ENCODE assay signal across 8 cellular contexts in genomic region chr11:65653229-65654225, GRCh38. TPM values are rescaled to one million over a fixed set of nuclear protein-coding genes. Genes with fewer than 3 reads are reported as not detected.
DNase-seq lines count a peak whose midpoint lies in the region; ATAC-seq, FAIRE-seq and TF ChIP-seq lines count a peak whose summit lies in the region.

No MANE protein-coding gene starts in this region.

- no peaks in the 10 kb centered on the region for H3K9me3 ChIP-seq in Peyer's patch
- no peaks in the 10 kb centered on the region for H3K9me3 ChIP-seq in pancreas

- peaks cover 7 to 38% (median 17%) of the 10 kb centered on the region in 4 donors for H3K4me1 ChIP-seq in Peyer's patch
- H3K4me1 ChIP-seq in pancreas = peaks cover 13 to 16% (median 14%) of the 10 kb centered on the region in 3 donors

- H3K27me3 ChIP-seq in Peyer's patch = no peaks in the 10 kb centered on the region
- no peaks in the 10 kb centered on the region for H3K27me3 ChIP-seq in pancreas

- H3K4me3 ChIP-seq in Peyer's patch (peak overlapping the region; percentile 45 to 60 (median 57)), pancreas (peak overlapping the region in 3 of 4 donors; percentile 28 to 51 (median 37))

- H3K27ac Mint-ChIP-seq in activated CD4-positive, alpha-beta T cell treated with anti-CD3 and anti-CD28 coated beads, Interleukin-2, amount 10 ng/mL, durations not matched to agents 24 days and 14 days = peak overlapping the region; percentile 94

- TF ChIP-seq POLR2A in Peyer's patch (IDR thresholded peaks at IDR 0.05) = no peak
- peak; percentile 59 for TF ChIP-seq POLR2A in erythroblast (IDR thresholded peaks at IDR 0.05; ENCODE audit: low read length)

- no peak for FAIRE-seq in pancreas (lab: Jason Lieb, UNC)

- H3K4me3 Mint-ChIP-seq in activated CD4-positive, alpha-beta T cell treated with anti-CD3 and anti-CD28 coated beads, Interleukin-2, amount 10 ng/mL, durations not matched to agents 24 days and 14 days = peak overlapping the region; percentile 86

- H3K36me3 ChIP-seq in Peyer's patch = peaks cover 0 to 65% (median 0%) of the 10 kb centered on the region in 3 donors
- peaks cover 4 to 41% (median 22%) of the 10 kb centered on the region in 3 donors for H3K36me3 ChIP-seq in pancreas

- H3K27ac ChIP-seq in Peyer's patch = peak overlapping the region; percentile 86 to 93 (median 92)
- H3K27ac ChIP-seq in pancreas = peak overlapping the region; percentile 86 to 96 (median 93)

- peaks cover 65% of the 10 kb centered on the region for H3K36me3 Mint-ChIP-seq in activated CD4-positive, alpha-beta T cell treated with anti-CD3 and anti-CD28 coated beads, Interleukin-2, amount 10 ng/mL, durations not matched to agents 24 days and 14 days (ENCODE audit: low read depth)

- ATAC-seq in pancreas (peak; percentile 1 to 12 (median 3)), GM18520 (IDR thresholded peaks at IDR 0.05; ENCODE audit: unreplicated experiment) (no peak), GM19328 (IDR thresholded peaks at IDR 0.05; ENCODE audit: unreplicated experiment) (no peak)

- TF ChIP-seq CTCF in Peyer's patch (IDR thresholded peaks at IDR 0.05) (no peak), pancreas (IDR thresholded peaks at IDR 0.05) (no peak)

- H3K27me3 Mint-ChIP-seq in activated CD4-positive, alpha-beta T cell treated with anti-CD3 and anti-CD28 coated beads, Interleukin-2, amount 10 ng/mL, durations not matched to agents 24 days and 14 days = no peaks in the 10 kb centered on the region

- H3K9me3 Mint-ChIP-seq in activated CD4-positive, alpha-beta T cell treated with anti-CD3 and anti-CD28 coated beads, Interleukin-2, amount 10 ng/mL, durations not matched to agents 24 days and 14 days = no peaks in the 10 kb centered on the region

- intact Hi-C loops in activated CD4-positive, alpha-beta T cell treated with anti-CD3 and anti-CD28 coated beads, Interleukin-2, amount 10 ng/mL, durations not matched to agents 24 days and 14 days (cut with micrococcal nuclease) = loop anchor here (1.0 to 10.0 kb wide), 3 partner anchors 38 to 1611 kb away; partner anchors contain the start of genes FAM89B, GRK2, PCNX3 and ZNRD2
- intact Hi-C loops in pancreas (cut with DNase I) = no loop called here

- peaks cover 32% of the 10 kb centered on the region for H3K4me1 Mint-ChIP-seq in activated CD4-positive, alpha-beta T cell treated with anti-CD3 and anti-CD28 coated beads, Interleukin-2, amount 10 ng/mL, durations not matched to agents 24 days and 14 days

- WGBS in pancreas, 2 donors = 36 to 40% methylated on average over 12 of the region's 12 CpGs

- DNase-seq in activated CD4-positive, alpha-beta T cell treated with anti-CD3 and anti-CD28 coated beads, Interleukin-2, amount 10 ng/mL, durations not matched to agents 24 days and 14 days = peak; percentile 64
- no peak for DNase-seq in activated CD4-positive, alpha-beta T cell treated with anti-CD3 and anti-CD28 coated beads, Interleukin-2, amount 50 U/mL, for 48 hours
- DNase-seq in Peyer's patch = peak in 1 of 3 donors; percentile 61
- DNase-seq in erythroblast (lab: John Stamatoyannopoulos, UW) = no peak
- DNase-seq in pancreas = peak in 3 of 6 donors; percentile 34 to 42 (median 41)
- DNase-seq in NCI-H1048 (lab: John Stamatoyannopoulos, UW) = no peak

RNA-seq across cellular contexts. Expression of gene RELA, which starts 9.2 kb away (rescaled TPM):
- 95.7 and 98.2 TPM in 2 replicates for total RNA-seq in activated CD4-positive, alpha-beta T cell treated with anti-CD3 and anti-CD28 coated beads, Interleukin-2, amount 10 ng/mL, durations not matched to agents 24 days and 14 days
- total RNA-seq in Peyer's patch (10 to 100 TPM; 46.6 to 86.9 (median 59.7) TPM), pancreas (10 to 100 TPM; 29.8 to 42.2 (median 34.6) TPM)
- 10 to 100 TPM; 37.3 to 46.6 TPM for polyA plus RNA-seq in pancreas

RNA-seq across cellular contexts. Expression of gene SIPA1, which starts 15.6 kb away (rescaled TPM):
- total RNA-seq in activated CD4-positive, alpha-beta T cell treated with anti-CD3 and anti-CD28 coated beads, Interleukin-2, amount 10 ng/mL, durations not matched to agents 24 days and 14 days = 118 and 125 TPM in 2 replicates
- 10 to 100 TPM; 18.0 to 48.7 (median 24.7) TPM for total RNA-seq in Peyer's patch
- total RNA-seq in pancreas = 10 to 100 TPM; 11.2 to 38.2 (median 21.2) TPM
- polyA plus RNA-seq in pancreas = 10 to 100 TPM; 42.3 to 52.2 TPM

RNA-seq across cellular contexts. Expression of gene PCNX3, which starts 38.0 kb away (rescaled TPM):
- 52.0 and 55.1 TPM in 2 replicates for total RNA-seq in activated CD4-positive, alpha-beta T cell treated with anti-CD3 and anti-CD28 coated beads, Interleukin-2, amount 10 ng/mL, durations not matched to agents 24 days and 14 days
- total RNA-seq in Peyer's patch (100 to 1,000 TPM in 1 of 4 donors, 10 to 100 TPM in 3; 60.2 to 106 (median 81.3) TPM), pancreas (10 to 100 TPM; 13.5 to 21.5 (median 17.3) TPM)
- polyA plus RNA-seq in pancreas = 10 to 100 TPM; 21.7 to 26.3 TPM

RNA-seq across cellular contexts. Expression of gene MAP3K11, which starts 39.5 kb away (rescaled TPM):
- 89.1 and 90.7 TPM in 2 replicates for total RNA-seq in activated CD4-positive, alpha-beta T cell treated with anti-CD3 and anti-CD28 coated beads, Interleukin-2, amount 10 ng/mL, durations not matched to agents 24 days and 14 days
- total RNA-seq in Peyer's patch (100 to 1,000 TPM; 106 to 209 (median 150) TPM), pancreas (10 to 100 TPM; 23.2 to 40.6 (median 26.7) TPM)
- 10 to 100 TPM; 75.5 to 84.7 TPM for polyA plus RNA-seq in pancreas

RNA-seq across cellular contexts. Expression of gene KCNK7, which starts 57.9 kb away (rescaled TPM):
- 0.69 and 1.3 TPM in 2 replicates for total RNA-seq in activated CD4-positive, alpha-beta T cell treated with anti-CD3 and anti-CD28 coated beads, Interleukin-2, amount 10 ng/mL, durations not matched to agents 24 days and 14 days
- total RNA-seq in Peyer's patch (1 to 10 TPM in 3 of 4 donors, not detected in 1; 1.5 to 3.5 (median 2.5) TPM), pancreas (under 1 TPM in 3 of 6 donors, not detected in 3; 0.19 to 0.84 (median 0.28) TPM)
- polyA plus RNA-seq in pancreas = 1 to 10 TPM in 1 of 2 donors, under 1 TPM in 1; 0.91 to 1.6 TPM

Comparison
In these comparisons a context has a peak if more than half of its experiments do, and no peak if none do; other contexts are left out.
1. ATAC-seq: peak in pancreas (4 of 4); none in GM18520 (single experiment) and GM19328 (single experiment).